In the genomic region with DNA sequence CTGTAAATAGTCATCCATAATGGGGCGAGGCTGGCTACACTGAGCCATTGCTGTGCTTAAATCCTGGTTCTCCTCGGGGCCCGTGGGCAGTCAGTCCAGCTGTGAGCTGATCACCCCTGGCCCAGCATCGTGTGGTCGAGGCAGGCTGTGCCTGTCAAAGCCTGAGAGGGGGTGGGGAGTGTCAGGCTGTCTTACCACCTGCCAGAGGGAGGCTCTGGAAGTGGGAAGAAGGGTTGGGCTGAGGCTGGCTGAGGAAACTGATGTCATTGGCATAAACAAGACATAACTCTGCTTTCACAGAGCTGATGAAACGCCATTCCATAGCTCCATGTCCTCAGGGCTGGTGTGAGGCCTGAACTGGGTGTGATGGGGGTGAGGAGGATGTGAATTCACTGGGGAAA, we compare ENCODE assay signal across 17 cellular contexts. TPM values are rescaled to one million over a fixed set of nuclear protein-coding genes. Genes with fewer than 3 reads are reported as not detected.
DNase-seq lines count a peak whose midpoint lies in the region; ATAC-seq and TF ChIP-seq lines count a peak whose summit lies in the region.
"Had no signal": no experiment of that assay in that cellular context is flagged by ENCODE, and none has a peak within 500 bp of the region (broad histone marks: within the 10 kb centered on the region; RNA-seq: fewer than 3 reads in every experiment).

No MANE protein-coding gene starts in this region.

- H2AFZ ChIP-seq in OCI-LY7 (ENCODE audit: low read length) (no peak overlapping the region), Karpas-422 (ENCODE audit: low read length) (no peak overlapping the region)
- H2AFZ ChIP-seq: parathyroid adenoma had no signal

- peak; percentile 32 for ATAC-seq in mucosa of descending colon
- ATAC-seq: gastrocnemius medialis, T-helper 17 cell had no signal

- H3K4me3 ChIP-seq in breast epithelium: no peak overlapping the region
- H3K4me3 ChIP-seq in mucosa of descending colon: no peak overlapping the region
- H3K4me3 ChIP-seq in OCI-LY7 (ENCODE audit: low read depth, low read length, poor library complexity, severe bottlenecking): no peak overlapping the region
- no peak overlapping the region for H3K4me3 ChIP-seq in Karpas-422 (ENCODE audit: low read length)
- H3K4me3 ChIP-seq: gastrocnemius medialis had no signal

- H4K20me1 ChIP-seq in OCI-LY7 (ENCODE audit: insufficient read depth, low read length) (no peaks in the 10 kb centered on the region), Karpas-422 (ENCODE audit: insufficient read depth, low read depth, low read length) (peaks cover 15% of the 10 kb centered on the region; the same call in 1 of the 2 replicates)

- intact Hi-C loops in MCF 10A (cut with micrococcal nuclease): no loop called here
- intact Hi-C loops in breast epithelium (cut with DNase I; ENCODE audit: low total_unique reads): no loop called here
- intact Hi-C loops in mucosa of descending colon (cut with DNase I, micrococcal nuclease): no loop called here
- intact Hi-C loops in OCI-LY7 (cut with micrococcal nuclease; ENCODE audit: unreplicated experiment): no loop called here

- H3K36me3 Mint-ChIP-seq in MCF 10A (ENCODE audit: insufficient read depth, unreplicated experiment): peaks cover 17% of the 10 kb centered on the region
- H3K36me3 Mint-ChIP-seq in brain: no peaks in the 10 kb centered on the region
- H3K36me3 Mint-ChIP-seq in type B pancreatic cell: peaks cover 4% of the 10 kb centered on the region
- H3K36me3 Mint-ChIP-seq: activated naive CD8-positive, alpha-beta T cell; CD8-positive, alpha-beta memory T cell had no signal

- H3K4me2 ChIP-seq in OCI-LY7 (ENCODE audit: low read length): no peak overlapping the region
- no peak overlapping the region for H3K4me2 ChIP-seq in Karpas-422 (ENCODE audit: low read depth, low read length, poor library complexity, severe bottlenecking)

- no peaks in the 10 kb centered on the region for H3K27me3 ChIP-seq in breast epithelium
- H3K27me3 ChIP-seq in Karpas-422 (ENCODE audit: low read length): no peaks in the 10 kb centered on the region
- H3K27me3 ChIP-seq: gastrocnemius medialis had no signal

- H3K4me1 Mint-ChIP-seq in MCF 10A (ENCODE audit: insufficient read depth, unreplicated experiment) (peaks cover 22% of the 10 kb centered on the region), brain (peaks cover 51% of the 10 kb centered on the region), type B pancreatic cell (ENCODE audit: unreplicated experiment) (peaks cover 21% of the 10 kb centered on the region)
- H3K4me1 Mint-ChIP-seq: T-helper 17 cell had no signal

- CTCF ChIA-PET in MCF 10A (lab: Yijun Ruan, JAX) (interaction anchor here (0.6 to 1.2 kb wide), 4 partner anchors 17 to 154 kb away, joined by 3 to 5 read pairs (median 4); no protein-coding TSS in a partner anchor), OCI-LY7 (lab: Charles Lee; ENCODE audit: unreplicated experiment) (no interaction called here)

- H3K36me3 ChIP-seq in breast epithelium (no peaks in the 10 kb centered on the region), mucosa of descending colon (ENCODE audit: low read depth) (no peaks in the 10 kb centered on the region), OCI-LY7 (ENCODE audit: insufficient read depth, low read length) (no peaks in the 10 kb centered on the region), Karpas-422 (ENCODE audit: insufficient read depth, low read length) (no peaks in the 10 kb centered on the region)
- H3K36me3 ChIP-seq: gastrocnemius medialis had no signal

- TF ChIP-seq CTCF in MCF 10A (IDR thresholded peaks at IDR 0.05; ENCODE audit: unreplicated experiment): no peak
- TF ChIP-seq CTCF in breast epithelium (IDR thresholded peaks at IDR 0.05): no peak
- no peak for TF ChIP-seq CTCF in brain (conservative IDR thresholded peaks at IDR 0.05)
- TF ChIP-seq CTCF in mucosa of descending colon (IDR thresholded peaks at IDR 0.05): no peak
- TF ChIP-seq CTCF in type B pancreatic cell (conservative IDR thresholded peaks at IDR 0.05): no peak
- no peak for TF ChIP-seq CTCF in OCI-LY7 (conservative IDR thresholded peaks at IDR 0.05; ENCODE audit: low read length)

- H3K9ac ChIP-seq in Karpas-422 (ENCODE audit: low read length): no peak overlapping the region
- H3K9ac ChIP-seq: parathyroid adenoma had no signal

- TF ChIP-seq POLR2A in breast epithelium (IDR thresholded peaks at IDR 0.05): no peak

- H3K4me1 ChIP-seq in breast epithelium: no peaks in the 10 kb centered on the region
- no peaks in the 10 kb centered on the region for H3K4me1 ChIP-seq in mucosa of descending colon (ENCODE audit: low read depth)
- no peaks in the 10 kb centered on the region for H3K4me1 ChIP-seq in OCI-LY7 (ENCODE audit: insufficient read depth, low read length, poor library complexity, severe bottlenecking)
- H3K4me1 ChIP-seq in Karpas-422 (ENCODE audit: low read length): no peaks in the 10 kb centered on the region
- H3K4me1 ChIP-seq: parathyroid adenoma had no signal

- no peak overlapping the region for H3K4me3 Mint-ChIP-seq in MCF 10A (ENCODE audit: unreplicated experiment)
- no peak overlapping the region for H3K4me3 Mint-ChIP-seq in brain
- no peak overlapping the region for H3K4me3 Mint-ChIP-seq in type B pancreatic cell
- H3K4me3 Mint-ChIP-seq: activated naive CD8-positive, alpha-beta T cell; CD8-positive, alpha-beta memory T cell; T-helper 17 cell had no signal

- H3K27me3 Mint-ChIP-seq in MCF 10A (ENCODE audit: insufficient read depth, unreplicated experiment) (no peaks in the 10 kb centered on the region), brain (no peaks in the 10 kb centered on the region), type B pancreatic cell (no peaks in the 10 kb centered on the region)

- DNase-seq in MCF 10A (ENCODE audit: unreplicated experiment) (peak; percentile 46), breast epithelium (ENCODE audit: low spot score in 2 of 2) (no peak), mucosa of descending colon (no peak), type B pancreatic cell (ENCODE audit: extremely low spot score, unreplicated experiment) (peak; percentile 48), AG08395 (ENCODE audit: low spot score) (no peak), OCI-LY7 (ENCODE audit: low spot score) (no peak), Karpas-422 (no peak)
- DNase-seq: activated CD4-positive, alpha-beta T cell treated with anti-CD3 and anti-CD28 coated beads for 1 hour; activated T-cell treated with anti-CD3 and anti-CD28 coated beads for 4 hours; central memory CD4-positive, alpha-beta T cell; gastrocnemius medialis; NCI-H82; T-helper 17 cell had no signal

- H3K9me3 ChIP-seq in breast epithelium (peaks cover 0 to 4% of the 10 kb centered on the region in 2 donors), mucosa of descending colon (no peaks in the 10 kb centered on the region), OCI-LY7 (ENCODE audit: low read length) (no peaks in the 10 kb centered on the region), Karpas-422 (ENCODE audit: low read length) (no peaks in the 10 kb centered on the region)
- H3K9me3 ChIP-seq: gastrocnemius medialis had no signal

- no TSS peak for BruUV-seq in MCF 10A (replicated peaks; lab: Mats Ljungman, UMichigan)
- BruUV-seq in OCI-LY7 (replicated peaks; lab: Mats Ljungman, UMichigan): no TSS peak

- no peaks in the 10 kb centered on the region for H3K79me2 ChIP-seq in OCI-LY7 (ENCODE audit: insufficient read depth, low read depth, low read length)
- H3K79me2 ChIP-seq in Karpas-422 (ENCODE audit: low read length): no peaks in the 10 kb centered on the region
- H3K79me2 ChIP-seq: parathyroid adenoma had no signal

- no peaks in the 10 kb centered on the region for H3K9me2 ChIP-seq in OCI-LY7 (ENCODE audit: insufficient read depth, low read length)
- H3K9me2 ChIP-seq in Karpas-422 (replicated peaks; ENCODE audit: insufficient read depth, low read length): no peaks in the 10 kb centered on the region

- H3K9me3 Mint-ChIP-seq in MCF 10A (ENCODE audit: unreplicated experiment) (no peaks in the 10 kb centered on the region), brain (peaks cover 0 to 12% (median 10%) of the 10 kb centered on the region in 5 experiments), type B pancreatic cell (peaks cover 6% of the 10 kb centered on the region)

- H3K27ac ChIP-seq in breast epithelium: no peak overlapping the region
- H3K27ac ChIP-seq in OCI-LY7 (ENCODE audit: low read depth, low read length, poor library complexity, severe bottlenecking): no peak overlapping the region
- no peak overlapping the region for H3K27ac ChIP-seq in Karpas-422 (ENCODE audit: low read length)
- H3K27ac ChIP-seq: gastrocnemius medialis, parathyroid adenoma had no signal

- POLR2A ChIA-PET in MCF 10A (lab: Yijun Ruan, JAX) (interaction anchor here (2.6 to 2.7 kb wide), 2 partner anchors 8 to 10 kb away, joined by 7 to 8 read pairs; no protein-coding TSS in a partner anchor), OCI-LY7 (lab: Charles Lee) (no interaction called here)

- H3K27ac Mint-ChIP-seq in MCF 10A (ENCODE audit: low read depth, unreplicated experiment) (peak overlapping the region; percentile 16), brain (peak overlapping the region in 3 of 5 experiments; percentile 12 to 68 (median 55)), type B pancreatic cell (peak overlapping the region; percentile 71)
- H3K27ac Mint-ChIP-seq: activated naive CD8-positive, alpha-beta T cell; CD8-positive, alpha-beta memory T cell; T-helper 17 cell had no signal

RNA-seq across cellular contexts. Expression of gene KLHL29, which starts 49.7 kb away (rescaled TPM):
- total RNA-seq in MCF 10A (2022) (36.3 and 43.1 TPM in 2 replicates), breast epithelium (10 to 100 TPM in 2 of 3 donors, 1 to 10 TPM in 1; 4.5 to 20.9 (median 14.7) TPM), mucosa of descending colon (10 to 100 TPM in 1 of 3 donors, 1 to 10 TPM in 2; 2.6 to 13.0 (median 5.5) TPM), type B pancreatic cell (ENCODE audit: low replicate concordance) (14.6 and 24.1 TPM in 2 replicates), OCI-LY7 (2022) (0.23 and 0.31 TPM in 2 replicates)
- polyA plus RNA-seq in brain (ENCODE audit: insufficient read depth, low read depth, low replicate concordance): 10.8 TPM
- 0.49 and 0.66 TPM in 2 replicates for total RNA-seq in OCI-LY7 (2014; rRNA removed; shearing (Covaris generic))
- 3.2 and 3.8 TPM in 2 replicates for total RNA-seq in Karpas-422 (2014; rRNA removed; shearing (Covaris generic); ENCODE audit: low replicate concordance)

Comparison
In these comparisons a context has a peak if more than half of its experiments do, and no peak if none do; other contexts are left out.
1. DNase-seq: peak in MCF 10A (single experiment) and type B pancreatic cell (single experiment); none in breast epithelium (0 of 2), mucosa of descending colon (0 of 3), AG08395 (single experiment), OCI-LY7 (single experiment) and Karpas-422 (single experiment).
2. H3K27ac Mint-ChIP-seq: peak in every context shown above with its lines; median percentile 71 in type B pancreatic cell; 55 in brain; 16 in MCF 10A.